8 cellular contexts compared by ENCODE assay signal in the genomic region with DNA sequence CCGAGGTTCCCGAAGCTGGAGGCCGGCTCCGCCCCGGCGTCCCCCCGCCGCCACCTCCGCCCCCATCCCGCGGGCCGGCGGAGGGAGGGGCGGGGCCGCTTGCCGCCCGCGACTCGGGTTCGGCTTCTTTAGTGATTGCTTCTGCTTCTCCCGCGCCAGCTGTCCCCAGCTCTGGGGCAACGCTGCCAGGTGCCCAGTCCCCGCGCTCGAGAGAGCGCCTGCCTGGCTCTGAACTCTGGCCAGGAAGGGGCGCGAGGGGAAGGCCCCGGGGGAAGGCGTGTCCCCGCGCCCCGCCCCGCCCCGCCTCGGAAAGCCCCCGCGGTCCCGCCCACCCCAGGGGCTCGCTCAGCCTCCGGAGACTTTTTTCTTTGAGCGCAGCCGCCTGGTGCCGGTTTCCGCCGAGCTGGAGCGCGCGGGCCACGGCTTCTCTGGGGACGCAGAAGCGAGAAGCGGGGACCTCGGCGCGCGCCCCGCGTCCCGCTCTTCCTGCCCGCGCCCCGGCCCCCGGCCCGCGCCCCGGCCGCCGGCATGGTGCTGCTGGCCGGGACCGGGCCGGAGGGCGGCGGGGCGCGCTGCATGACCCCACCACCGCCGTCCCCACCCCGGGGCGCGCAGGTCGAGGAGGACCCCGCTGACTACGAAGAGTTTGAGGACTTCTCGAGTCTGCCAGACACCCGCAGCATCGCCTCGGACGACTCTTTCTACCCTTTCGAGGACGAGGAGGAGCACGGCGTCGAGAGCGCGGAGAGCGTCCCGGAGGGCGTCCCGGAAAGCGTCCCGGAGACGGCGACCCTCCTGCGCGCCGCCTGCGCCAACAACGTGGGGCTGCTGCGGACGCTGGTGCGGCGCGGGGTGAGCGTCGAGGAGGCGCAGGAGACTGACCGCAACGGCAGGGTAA.
DNase-seq lines count a peak whose midpoint lies in the region; ATAC-seq lines count a peak whose summit lies in the region.

A gene (plus strand): TSS at position 131 of the 898 bp plus-strand sequence. CDS start 398 bp downstream, at position 529.

- H3K4me3 ChIP-seq in mucosa of rectum (ENCODE audit: low read length in 2 of 2) = peak within 1 kb of the TSS; percentile 58 to 69

- H3K27ac ChIP-seq in mucosa of rectum (ENCODE audit: low read depth in 2 of 2, low read length in 2 of 2) = peak within 1 kb of the TSS; percentile 52 to 68

- H3K9me3 ChIP-seq in mucosa of rectum (ENCODE audit: control insufficient read depth in 2 of 2, low read length in 2 of 2) = no peaks in the 10 kb centered on the region

- peak; percentile 89 for DNase-seq in AG08396 (ENCODE audit: low spot score)
- DNase-seq in NCI-H69 (lab: John Stamatoyannopoulos, UW) = peak; percentile 90
- peak; percentile 80 to 84 for DNase-seq in activated CD4-positive, alpha-beta T cell treated with anti-CD3 and anti-CD28 coated beads, Interleukin-2, amount 50 U/mL, for 48 hours
- DNase-seq in effector CD8-positive, alpha-beta T cell (lab: John Stamatoyannopoulos, UW) = peak; percentile 63
- peak; percentile 53 for DNase-seq in stimulated activated CD8-positive, alpha-beta memory T cell treated with anti-CD3 and anti-CD28 coated beads, Interleukin-7, amount 100 ng/mL, for 24 hours (ENCODE audit: low read depth)

- peak within 1 kb of the TSS; percentile 14 to 65 for H3K9ac ChIP-seq in mucosa of rectum (ENCODE audit: low read depth in 1 of 2, low read length in 2 of 2)

- peaks cover 10 to 12% of the 10 kb centered on the region in 2 donors for H3K4me1 ChIP-seq in mucosa of rectum (ENCODE audit: control insufficient read depth in 2 of 2, insufficient read depth in 2 of 2, low read length in 2 of 2)

- ATAC-seq in GM19035 (IDR thresholded peaks at IDR 0.05; ENCODE audit: unreplicated experiment) (peak; percentile 54), HG03175 (IDR thresholded peaks at IDR 0.05; ENCODE audit: unreplicated experiment) (peak; percentile 58)

- peaks cover 9 to 23% of the 10 kb centered on the region in 2 donors for H3K27me3 ChIP-seq in mucosa of rectum (ENCODE audit: control insufficient read depth in 2 of 2, insufficient read depth in 2 of 2, low read length in 2 of 2)

- no peaks in the 10 kb centered on the region for H3K36me3 ChIP-seq in mucosa of rectum (ENCODE audit: control insufficient read depth in 2 of 2, insufficient read depth in 2 of 2, low read length in 2 of 2)

Comparison
In these comparisons a context has a peak if more than half of its experiments do, and no peak if none do; other contexts are left out.
1. Peak in every context shown above with its lines: DNase-seq, ATAC-seq, H3K4me3 ChIP-seq and H3K27ac ChIP-seq.